Comparison of ENCODE assay signal across 11 cellular contexts in genomic region chr16:85651822-85652430, GRCh38. TPM values are rescaled to one million over a fixed set of nuclear protein-coding genes. Genes with fewer than 3 reads are reported as not detected.
A peak's percentile ranks its signal among the peaks of the same experiment; 100 is the strongest.
DNase-seq lines count a peak whose midpoint lies in the region; ATAC-seq, FAIRE-seq and TF ChIP-seq lines count a peak whose summit lies in the region.
"Had no signal": no experiment of that assay in that cellular context is flagged by ENCODE, and none has a peak within 500 bp of the region (broad histone marks: within the 10 kb centered on the region; RNA-seq: fewer than 3 reads in every experiment).

No MANE protein-coding gene starts in this region.

- TF ChIP-seq POLR2A in Peyer's patch (IDR thresholded peaks at IDR 0.05) (no peak), GM12891 (IDR thresholded peaks at IDR 0.05; ENCODE audit: low read depth, low read length) (no peak)

- no peaks in the 10 kb centered on the region for H3K27me3 ChIP-seq in Peyer's patch
- H3K27me3 ChIP-seq: neutrophil had no signal

- ATAC-seq in Right ventricle myocardium superior (ENCODE audit: poor library complexity) = peak; percentile 8
- no peak for ATAC-seq in HG03378 (IDR thresholded peaks at IDR 0.05; ENCODE audit: unreplicated experiment)
- no peak for ATAC-seq in omental fat pad (ENCODE audit: low FRiP score)

- DNase-seq in EL (peak; percentile 12), Peyer's patch (no peak), Right ventricle myocardium superior (no peak), retina (peak; percentile 67), DMS153 treated with DMSO at 0.1 percent for 48 hours (lab: John Stamatoyannopoulos, UW; ENCODE audit: unreplicated experiment) (no peak), GM12891 (ENCODE audit: insufficient read length, low spot score) (no peak), omental fat pad (ENCODE audit: low spot score) (no peak)
- DNase-seq: activated naive CD4-positive, alpha-beta T cell treated with anti-CD3 and anti-CD28 coated beads, Interleukin-2, amount 50 U/mL, for 16 hours had no signal

- intact Hi-C loops in Right ventricle myocardium superior (cut with DNase I) = loop anchor here (10.0 kb wide), 1 partner anchor 63 kb away; no protein-coding TSS in a partner anchor

- peaks cover 0 to 58% (median 0%) of the 10 kb centered on the region in 3 donors for H3K36me3 ChIP-seq in Peyer's patch

- H3K9me3 ChIP-seq in Peyer's patch = no peaks in the 10 kb centered on the region
- H3K9me3 ChIP-seq: neutrophil had no signal

- no peak for TF ChIP-seq CTCF in Peyer's patch (IDR thresholded peaks at IDR 0.05)
- TF ChIP-seq CTCF in omental fat pad (IDR thresholded peaks at IDR 0.05) = no peak

- no peak overlapping the region for H3K4me3 ChIP-seq in Peyer's patch

- FAIRE-seq in GM12891 (lab: Jason Lieb, UNC) = no peak
- FAIRE-seq: G401.6 had no signal

- H3K4me1 ChIP-seq in Peyer's patch = peaks cover 0 to 30% (median 0%) of the 10 kb centered on the region in 4 donors

- H3K27ac ChIP-seq in Peyer's patch = peak overlapping the region in 3 of 4 donors; percentile 26 to 80 (median 63)
- H3K27ac ChIP-seq: neutrophil had no signal

TF ChIP-seq in GM12891, 5 proteins besides CTCF, POLR2A, EP300 and RAD21:
- TF ChIP-seq POLR2AphosphoS5 (IDR thresholded peaks at IDR 0.05; ENCODE audit: low read depth, low read length) = no peak
- TF ChIP-seq POU2F2 (IDR thresholded peaks at IDR 0.05; ENCODE audit: low read depth, low read length) = no peak
- TF ChIP-seq TAF1 (IDR thresholded peaks at IDR 0.05; ENCODE audit: low read depth, low read length) = no peak
- TF ChIP-seq SPI1 (IDR thresholded peaks at IDR 0.05; ENCODE audit: low read depth, low read length) = no peak
- no peak for TF ChIP-seq PAX5 (IDR thresholded peaks at IDR 0.05; ENCODE audit: insufficient read depth, low read length, severe bottlenecking)

RNA-seq across cellular contexts. Expression of gene GINS2, which starts 36.8 kb away (rescaled TPM):
- total RNA-seq in Peyer's patch (10 to 100 TPM in 1 of 4 donors, 1 to 10 TPM in 3; 2.9 to 10.7 (median 5.2) TPM), Right ventricle myocardium superior (0.81 TPM), omental fat pad (under 1 TPM in 2 of 4 donors, not detected in 2; 0.25 to 0.72 TPM)
- polyA plus RNA-seq in GM12891 (2012; ENCODE audit: low read depth, missing spikeins) = 21.0 TPM

RNA-seq across cellular contexts. Expression of gene GSE1, which starts 38.8 kb away (rescaled TPM):
- 100 to 1,000 TPM in 3 of 4 donors, 10 to 100 TPM in 1; 79.7 to 196 (median 143) TPM for total RNA-seq in Peyer's patch
- total RNA-seq in Right ventricle myocardium superior = 30.3 TPM
- 18.7 TPM for polyA plus RNA-seq in GM12891 (2012; ENCODE audit: low read depth, missing spikeins)
- total RNA-seq in omental fat pad = 100 to 1,000 TPM in 2 of 4 donors, 10 to 100 TPM in 2; 50.9 to 181 (median 90.9) TPM

Comparison
In these comparisons a context has a peak if more than half of its experiments do, and no peak if none do; other contexts are left out.
1. DNase-seq: peak in EL (single experiment) and retina (single experiment); none in Peyer's patch (0 of 3), Right ventricle myocardium superior (single experiment), DMS153 treated with DMSO at 0.1 percent for 48 hours (single experiment), GM12891 (single experiment) and omental fat pad (single experiment).